In genomic region chr3:37667359-37667758, GRCh38 we compare ENCODE assay signal across 2 cellular contexts.
TF ChIP-seq lines count a peak whose summit lies in the region.

No MANE protein-coding gene starts in this region.

TF ChIP-seq in GM23338, 12 proteins besides CTCF, POLR2A, EP300 and RAD21 (continued from another document):
- TF ChIP-seq ZNF462 (CRISPR knock-in tag; IDR thresholded peaks at IDR 0.05) (no peak), STAT1 (IDR thresholded peaks at IDR 0.05; ENCODE audit: unreplicated experiment) (no peak), CREB1 (CRISPR knock-in tag; IDR thresholded peaks at IDR 0.05; ENCODE audit: low read depth) (no peak), ZNF331 (CRISPR knock-in tag; IDR thresholded peaks at IDR 0.05; ENCODE audit: low read depth) (no peak), NANOG (IDR thresholded peaks at IDR 0.05; ENCODE audit: borderline replicate concordance) (no peak), JUNB (IDR thresholded peaks at IDR 0.05; ENCODE audit: unreplicated experiment) (no peak), POLR2AphosphoS5 (IDR thresholded peaks at IDR 0.05; ENCODE audit: low read depth) (no peak), EZH2 (IDR thresholded peaks at IDR 0.05; ENCODE audit: low read depth, unreplicated experiment) (no peak), ZNF114 (CRISPR knock-in tag; IDR thresholded peaks at IDR 0.05) (no peak)
- TF ChIP-seq, protein P1, sequence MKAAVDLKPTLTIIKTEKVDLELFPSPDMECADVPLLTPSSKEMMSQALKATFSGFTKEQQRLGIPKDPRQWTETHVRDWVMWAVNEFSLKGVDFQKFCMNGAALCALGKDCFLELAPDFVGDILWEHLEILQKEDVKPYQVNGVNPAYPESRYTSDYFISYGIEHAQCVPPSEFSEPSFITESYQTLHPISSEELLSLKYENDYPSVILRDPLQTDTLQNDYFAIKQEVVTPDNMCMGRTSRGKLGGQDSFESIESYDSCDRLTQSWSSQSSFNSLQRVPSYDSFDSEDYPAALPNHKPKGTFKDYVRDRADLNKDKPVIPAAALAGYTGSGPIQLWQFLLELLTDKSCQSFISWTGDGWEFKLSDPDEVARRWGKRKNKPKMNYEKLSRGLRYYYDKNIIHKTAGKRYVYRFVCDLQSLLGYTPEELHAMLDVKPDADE (IDR thresholded peaks at IDR 0.05), result no peak

TF ChIP-seq in WTC11, 78 proteins besides CTCF, POLR2A, EP300 and RAD21 (continued from another document):
- no peak for TF ChIP-seq ATF6 (CRISPR knock-in tag; IDR thresholded peaks at IDR 0.05)
- no peak for TF ChIP-seq NR1H2 (CRISPR knock-in tag; IDR thresholded peaks at IDR 0.05)
- no peak for TF ChIP-seq ATF1 (CRISPR knock-in tag; IDR thresholded peaks at IDR 0.05)
